ENCODE assay signal across 15 cellular contexts in the genomic region with DNA sequence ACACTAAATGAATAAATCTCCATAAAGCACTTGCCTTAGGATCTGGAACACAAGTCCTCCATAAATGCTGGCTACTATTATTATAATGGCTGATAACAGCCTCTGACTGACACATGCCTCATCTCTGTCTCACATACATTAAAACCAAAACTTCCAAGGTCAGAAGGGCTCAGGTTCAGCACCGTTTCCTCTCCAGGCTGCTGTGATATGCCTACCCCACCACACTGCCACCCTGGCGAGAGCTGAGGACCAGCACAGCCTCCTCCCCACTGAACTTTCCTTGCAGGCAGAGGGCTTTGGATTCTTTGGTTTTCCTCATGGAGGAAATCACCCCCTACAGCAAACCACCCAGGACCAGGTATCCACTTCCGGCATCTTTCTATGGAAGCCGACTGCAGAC.
A peak's percentile ranks its signal among the peaks of the same experiment; 100 is the strongest.
DNase-seq lines count a peak whose midpoint lies in the region; ATAC-seq, FAIRE-seq and TF ChIP-seq lines count a peak whose summit lies in the region.
"Had no signal": no experiment of that assay in that cellular context is flagged by ENCODE, and none has a peak within 500 bp of the region (broad histone marks: within the 10 kb centered on the region; RNA-seq: fewer than 3 reads in every experiment).

No MANE protein-coding gene starts in this region.

- H3K18ac ChIP-seq in H1 (ENCODE audit: extremely low read depth, low read length): no peak overlapping the region; the same call in 1 of the 2 replicates

- TF ChIP-seq CTCF in natural killer cell (IDR thresholded peaks at IDR 0.05) (no peak), RWPE1 (conservative IDR thresholded peaks at IDR 0.05; ENCODE audit: low read depth) (no peak), H1 (IDR thresholded peaks at IDR 0.05; ENCODE audit: control extremely low read depth in 1 of 3, insufficient read depth in 1 of 3, low read depth in 1 of 3, low read length in 3 of 3) (no peak), type B pancreatic cell (conservative IDR thresholded peaks at IDR 0.05) (no peak)

- 77% methylated on average over 4 of the region's 4 CpGs; no CpG with 5 or more reads in 1 of the 2 experiments for WGBS in H1 (ENCODE audit: extremely low coverage in 1 of 2, insufficient coverage in 1 of 2, insufficient read length in 1 of 2, insufficient replicate concordance in 2 of 2, low coverage in 1 of 2, low lambda C conversion rate in 2 of 2, missing lambda C conversion rate in 1 of 2), 2 experiments

- no peaks in the 10 kb centered on the region for H3K79me2 ChIP-seq in H1 (ENCODE audit: control insufficient read depth in 1 of 2, insufficient read depth in 2 of 2, low read length in 2 of 2)

- no peak overlapping the region for H2BK20ac ChIP-seq in H1 (ENCODE audit: low read length)

- no peaks in the 10 kb centered on the region for H4K20me1 ChIP-seq in H1 (replicated peaks in 1 of 2; ENCODE audit: control insufficient read depth in 1 of 2, insufficient read depth in 2 of 2, low read length in 2 of 2)

- no peak overlapping the region for H4K91ac ChIP-seq in H1 (replicated peaks; ENCODE audit: insufficient read length, low read length)

- H3K4me2 ChIP-seq in H1 (ENCODE audit: insufficient read depth in 1 of 2, low read depth in 2 of 2, low read length in 2 of 2): no peak overlapping the region

- H3K9me3 ChIP-seq in H1 (ENCODE audit: insufficient read depth in 2 of 2, low read depth in 1 of 2, low read length in 1 of 2): no peaks in the 10 kb centered on the region
- H3K9me3 ChIP-seq: gastroesophageal sphincter, HAP-1, MG63, vagina had no signal

- no peak for FAIRE-seq in H1 (lab: Jason Lieb, UNC)

- H2BK5ac ChIP-seq in H1 (ENCODE audit: low read depth, low read length): no peak overlapping the region

- peak overlapping the region; percentile 8; the same call in 1 of the 2 replicates for H3K27ac ChIP-seq in RWPE1
- H3K27ac ChIP-seq in H1 (ENCODE audit: low read depth, low read length): no peak overlapping the region
- H3K27ac ChIP-seq: gastroesophageal sphincter, vagina had no signal

- no peaks in the 10 kb centered on the region for H3K79me1 ChIP-seq in H1 (ENCODE audit: low read depth, low read length)

- H3K9ac ChIP-seq in H1 (replicated peaks in 1 of 4; ENCODE audit: extremely low read depth in 1 of 4, low read depth in 3 of 4, low read length in 3 of 4): no peak overlapping the region

- no peak for TF ChIP-seq POLR2A in H1 (IDR thresholded peaks at IDR 0.05; ENCODE audit: control extremely low read depth in 1 of 2, low read depth in 2 of 2, low read length in 2 of 2)

- peaks cover 70 to 77% of the 10 kb centered on the region in 2 donors for H3K4me1 Mint-ChIP-seq in natural killer cell treated with Interleukin-12 subunit alpha and Interleukin-12 subunit beta and Interleukin-15 and Interleukin-18, amount 100 ng/mL, for 72 hours (ENCODE audit: low read depth in 2 of 2)
- H3K4me1 Mint-ChIP-seq in natural killer cell (peaks cover 24 to 29% of the 10 kb centered on the region in 2 donors), type B pancreatic cell (ENCODE audit: unreplicated experiment) (peaks cover 46% of the 10 kb centered on the region)

- no peak for TF ChIP-seq EP300 in H1 (IDR thresholded peaks at IDR 0.05; ENCODE audit: borderline replicate concordance in 1 of 2, low read depth in 2 of 2, low read length in 2 of 2)

- POLR2A ChIA-PET in RWPE1 (lab: Yijun Ruan, JAX; ENCODE audit: low non-redundant PET): no interaction called here
- POLR2A ChIA-PET in H1 (lab: Charles Lee; ENCODE audit: partially characterized antibody): interaction anchor here (1.1 kb wide), 1 partner anchor 141 kb away, joined by 3 read pairs; no protein-coding TSS in a partner anchor

- peaks cover 0 to 4% of the 10 kb centered on the region in 2 donors for H3K27me3 Mint-ChIP-seq in natural killer cell treated with Interleukin-12 subunit alpha and Interleukin-12 subunit beta and Interleukin-15 and Interleukin-18, amount 100 ng/mL, for 72 hours
- H3K27me3 Mint-ChIP-seq in natural killer cell (ENCODE audit: low read depth in 2 of 2) (peaks cover 0 to 3% of the 10 kb centered on the region in 2 donors), type B pancreatic cell (no peaks in the 10 kb centered on the region)

- TF ChIP-seq RAD21 in H1 (IDR thresholded peaks at IDR 0.05 in 1 of 2, conservative IDR thresholded peaks at IDR 0.05 in 1 of 2; ENCODE audit: low read depth in 2 of 2, low read length in 2 of 2): no peak

- H3K23me2 ChIP-seq in H1 (ENCODE audit: low read depth, low read length): no peaks in the 10 kb centered on the region; the same call in 1 of the 2 replicates

- H3K14ac ChIP-seq in H1 (ENCODE audit: insufficient read length): no peak overlapping the region

- H2BK15ac ChIP-seq in H1 (ENCODE audit: low read length): 0 out of 2 replicates have a peak overlapping the region, but pooled peaks have one; percentile 72

- CTCF ChIA-PET in RWPE1 (lab: Yijun Ruan, JAX) (interaction anchor here (0.6 kb wide), 1 partner anchor 114 kb away, joined by 3 read pairs; no protein-coding TSS in a partner anchor), H1 (lab: Charles Lee; ENCODE audit: partially characterized antibody) (interaction anchor here (1.7 to 2.2 kb wide), 2 partner anchors 65 to 70 kb away, joined by 7 read pairs; no protein-coding TSS in a partner anchor)

- no peak for DNase-seq in natural killer cell treated with Interleukin-12 subunit alpha and Interleukin-12 subunit beta and Interleukin-15 and Interleukin-18, amount 100 ng/mL, for 72 hours (ENCODE audit: low spot score)
- no peak for DNase-seq in natural killer cell
- DNase-seq in RWPE1 (ENCODE audit: low spot score): no peak
- DNase-seq in H1 (ENCODE audit: low read depth in 1 of 2, low spot score in 2 of 2): no peak
- no peak for DNase-seq in type B pancreatic cell (ENCODE audit: extremely low spot score, unreplicated experiment)
- no peak for DNase-seq in NCI-H2171 (lab: John Stamatoyannopoulos, UW)
- DNase-seq in NCI-H1092 treated with DMSO at 0.1 percent for 48 hours (lab: John Stamatoyannopoulos, UW): no peak
- DNase-seq: MG63; NCI-H187 treated with DMSO at 0.1 percent for 48 hours; stimulated activated CD4-positive, alpha-beta T cell treated with anti-CD3 and anti-CD28 coated beads, Interleukin-12 subunit alpha, Interleukin-12 subunit beta, amount 100 ng/mL, for 4 hours had no signal

- H4K5ac ChIP-seq in H1 (ENCODE audit: insufficient read length, low read depth, low read length): peak overlapping the region; percentile 6

- peak overlapping the region; percentile 75 for H3K4me3 Mint-ChIP-seq in natural killer cell treated with Interleukin-12 subunit alpha and Interleukin-12 subunit beta and Interleukin-15 and Interleukin-18, amount 100 ng/mL, for 72 hours
- H3K4me3 Mint-ChIP-seq in natural killer cell (no peak overlapping the region), type B pancreatic cell (peak overlapping the region; percentile 61)
- H3K4me3 Mint-ChIP-seq: mesothelial cell of epicardium had no signal

- intact Hi-C loops in natural killer cell (cut with micrococcal nuclease): no loop called here

- H2BK120ac ChIP-seq in H1 (replicated peaks; ENCODE audit: low read depth, low read length): no peak overlapping the region

- no peak overlapping the region for H3K4ac ChIP-seq in H1 (replicated peaks; ENCODE audit: insufficient read length, low read depth, low read length)

- no peak overlapping the region for H3K4me3 ChIP-seq in H1 (ENCODE audit: extremely low read depth in 1 of 4, insufficient read depth in 2 of 4, low read depth in 3 of 4, low read length in 4 of 4)
- H3K4me3 ChIP-seq: gastroesophageal sphincter, HAP-1, MG63, vagina had no signal

- no peaks in the 10 kb centered on the region for H3K36me3 ChIP-seq in H1 (ENCODE audit: control insufficient read depth in 2 of 4, insufficient read depth in 4 of 4, low read length in 3 of 4)
- H3K36me3 ChIP-seq: gastroesophageal sphincter, HAP-1, MG63, vagina had no signal

- peaks cover 0 to 2% (median 0%) of the 10 kb centered on the region in 4 experiments; a peak in 2 of 7 replicates for H3K4me1 ChIP-seq in H1 (replicated peaks in 1 of 4; ENCODE audit: control insufficient read depth in 3 of 4, insufficient read depth in 4 of 4, low read length in 3 of 4)

- no peak overlapping the region for H4K8ac ChIP-seq in H1 (ENCODE audit: extremely low read depth, insufficient read depth, low read length)

- no peak overlapping the region for H2AK5ac ChIP-seq in H1 (ENCODE audit: low read depth, low read length)

- H2AFZ ChIP-seq in H1 (ENCODE audit: low read length): no peak overlapping the region

- no peak overlapping the region for H3K23ac ChIP-seq in H1 (ENCODE audit: insufficient read length)

- no peak overlapping the region for H2BK12ac ChIP-seq in H1 (ENCODE audit: low read depth, low read length)

- H3K56ac ChIP-seq in H1 (replicated peaks; ENCODE audit: insufficient read length, low read depth, low read length): no peak overlapping the region

- peak overlapping the region; percentile 66 to 93 for H3K27ac Mint-ChIP-seq in natural killer cell treated with Interleukin-12 subunit alpha and Interleukin-12 subunit beta and Interleukin-15 and Interleukin-18, amount 100 ng/mL, for 72 hours
- no peak overlapping the region for H3K27ac Mint-ChIP-seq in natural killer cell
- peak overlapping the region; percentile 73 for H3K27ac Mint-ChIP-seq in type B pancreatic cell
- H3K27ac Mint-ChIP-seq: mesothelial cell of epicardium had no signal

- no peaks in the 10 kb centered on the region for H3K36me3 Mint-ChIP-seq in natural killer cell treated with Interleukin-12 subunit alpha and Interleukin-12 subunit beta and Interleukin-15 and Interleukin-18, amount 100 ng/mL, for 72 hours
- H3K36me3 Mint-ChIP-seq in natural killer cell (no peaks in the 10 kb centered on the region), type B pancreatic cell (no peaks in the 10 kb centered on the region)
- H3K36me3 Mint-ChIP-seq: mesothelial cell of epicardium had no signal

- H3K9me3 Mint-ChIP-seq in natural killer cell treated with Interleukin-12 subunit alpha and Interleukin-12 subunit beta and Interleukin-15 and Interleukin-18, amount 100 ng/mL, for 72 hours: no peaks in the 10 kb centered on the region
- no peaks in the 10 kb centered on the region for H3K9me3 Mint-ChIP-seq in natural killer cell
- no peaks in the 10 kb centered on the region for H3K9me3 Mint-ChIP-seq in type B pancreatic cell
- H3K9me3 Mint-ChIP-seq: mesothelial cell of epicardium had no signal

- no peaks in the 10 kb centered on the region for H3K27me3 ChIP-seq in H1 (replicated peaks in 1 of 4; ENCODE audit: control insufficient read depth in 3 of 4, extremely low read depth in 1 of 4, insufficient read depth in 3 of 4, low read length in 3 of 4)
- H3K27me3 ChIP-seq: gastroesophageal sphincter, MG63, vagina had no signal

- ATAC-seq in natural killer cell treated with Interleukin-12 subunit alpha and Interleukin-12 subunit beta and Interleukin-15 and Interleukin-18, amount 100 ng/mL, for 72 hours: peak in 1 of 2 donors; percentile 75
- no peak for ATAC-seq in natural killer cell
- ATAC-seq: esophagus mucosa, gastroesophageal sphincter had no signal

TF ChIP-seq in H1, 55 proteins besides CTCF, POLR2A, EP300 and RAD21 (continues in another document):
- TF ChIP-seq SAP30 (IDR thresholded peaks at IDR 0.05; ENCODE audit: insufficient read depth, insufficient replicate concordance, low read length): no peak
- TF ChIP-seq POLR2AphosphoS5 (IDR thresholded peaks at IDR 0.05; ENCODE audit: low read depth, low read length): no peak
- TF ChIP-seq CTBP2 (IDR thresholded peaks at IDR 0.05; ENCODE audit: borderline replicate concordance, insufficient read depth, insufficient read length, low read length): no peak

Comparison
In these comparisons a context has a peak if more than half of its experiments do, and no peak if none do; other contexts are left out.
1. H3K27ac Mint-ChIP-seq: peak in natural killer cell treated with Interleukin-12 subunit alpha and Interleukin-12 subunit beta and Interleukin-15 and Interleukin-18, amount 100 ng/mL, for 72 hours (2 of 2) and type B pancreatic cell (single experiment); none in natural killer cell (0 of 2).